In genomic region chr9:42534984-42535325, GRCh38 we compare ENCODE assay signal across 7 cellular contexts.
A peak's percentile ranks its signal among the peaks of the same experiment; 100 is the strongest.
DNase-seq lines count a peak whose midpoint lies in the region; ATAC-seq and TF ChIP-seq lines count a peak whose summit lies in the region.
"Not testable (repeated sequence)": the region's sequence is repeated elsewhere in the genome, so short reads cannot be mapped to it uniquely, and the experiment has no call there.

No MANE protein-coding gene starts in this region.

- POLR2A ChIA-PET in activated B cell treated with CpG ODN at 0.5 μM for 24 hours (lab: Charles Lee), result not testable (repeated sequence)

- H3K4me1 Mint-ChIP-seq in activated B cell treated with CpG ODN at 0.5 μM for 24 hours; activated naive CD8-positive, alpha-beta T cell treated with anti-CD3 and anti-CD28 coated beads, Interleukin-2, amount 50 U/mL, for 24 hours: not testable (repeated sequence)

- not testable (repeated sequence) for H3K36me3 ChIP-seq in right lobe of liver

- intact Hi-C loops in activated B cell treated with CpG ODN at 0.5 μM for 24 hours (cut with micrococcal nuclease); right lobe of liver (cut with DNase I): not testable (repeated sequence)

- WGBS in right lobe of liver (ENCODE audit: insufficient coverage, low coverage, low lambda C conversion rate, missing lambda C conversion rate), result 34% methylated on average over 5 of the region's 6 CpGs

- H3K9me3 ChIP-seq in right lobe of liver, result not testable (repeated sequence)

- TF ChIP-seq POLR2A in right lobe of liver (IDR thresholded peaks at IDR 0.05), result not testable (repeated sequence)

- H3K27me3 Mint-ChIP-seq in activated B cell treated with CpG ODN at 0.5 μM for 24 hours; activated naive CD8-positive, alpha-beta T cell treated with anti-CD3 and anti-CD28 coated beads, Interleukin-2, amount 50 U/mL, for 24 hours: not testable (repeated sequence)

- not testable (repeated sequence) for H3K36me3 Mint-ChIP-seq in activated B cell treated with CpG ODN at 0.5 μM for 24 hours (ENCODE audit: low read depth); activated naive CD8-positive, alpha-beta T cell treated with anti-CD3 and anti-CD28 coated beads, Interleukin-2, amount 50 U/mL, for 24 hours (ENCODE audit: low read depth)

- not testable (repeated sequence) for H3K9me3 Mint-ChIP-seq in activated B cell treated with CpG ODN at 0.5 μM for 24 hours; activated naive CD8-positive, alpha-beta T cell treated with anti-CD3 and anti-CD28 coated beads, Interleukin-2, amount 50 U/mL, for 24 hours

- H3K27ac Mint-ChIP-seq in activated B cell treated with CpG ODN at 0.5 μM for 24 hours; activated naive CD8-positive, alpha-beta T cell treated with anti-CD3 and anti-CD28 coated beads, Interleukin-2, amount 50 U/mL, for 24 hours: not testable (repeated sequence)

- CTCF ChIA-PET in activated B cell treated with CpG ODN at 0.5 μM for 24 hours (lab: Charles Lee), result interaction anchor here (0.6 kb wide), 1 partner anchor 223 kb away, joined by 3 read pairs; no protein-coding TSS in a partner anchor

- TF ChIP-seq CTCF in activated B cell treated with CpG ODN at 0.5 μM for 24 hours (IDR thresholded peaks at IDR 0.05); right lobe of liver (IDR thresholded peaks at IDR 0.05): not testable (repeated sequence)
- TF ChIP-seq CTCF in fibroblast of villous mesenchyme (IDR thresholded peaks at IDR 0.05; ENCODE audit: insufficient read depth, low read depth, low read length), result peak; percentile 3

- not testable (repeated sequence) for H3K4me3 ChIP-seq in fibroblast of villous mesenchyme (ENCODE audit: low read depth, low read length); right lobe of liver

- peak; percentile 29 for DNase-seq in LHCN-M2 (ENCODE audit: low read depth)
- DNase-seq in activated B cell treated with CpG ODN at 0.5 μM for 24 hours, result peak; percentile 57
- DNase-seq in activated naive CD8-positive, alpha-beta T cell treated with anti-CD3 and anti-CD28 coated beads, Interleukin-2, amount 50 U/mL, for 24 hours, result peak; percentile 1
- not testable (repeated sequence) for DNase-seq in fibroblast of villous mesenchyme (ENCODE audit: low read depth)
- peak in 2 of 3 donors; percentile 6 to 25 for DNase-seq in right lobe of liver
- DNase-seq in stimulated activated CD4-positive, alpha-beta T cell treated with anti-CD3 and anti-CD28 coated beads, Interleukin-1b, Interleukin-23, amount 100 ng/mL, for 48 hours, result peak; percentile 50

- ATAC-seq in GM18868 (IDR thresholded peaks at IDR 0.05; ENCODE audit: unreplicated experiment), result peak; percentile 72
- peak; percentile 90 for ATAC-seq in activated B cell treated with CpG ODN at 0.5 μM for 24 hours (ENCODE audit: low read depth)
- ATAC-seq in activated naive CD8-positive, alpha-beta T cell treated with anti-CD3 and anti-CD28 coated beads, Interleukin-2, amount 50 U/mL, for 24 hours; right lobe of liver: not testable (repeated sequence)

- H3K4me3 Mint-ChIP-seq in activated B cell treated with CpG ODN at 0.5 μM for 24 hours; activated naive CD8-positive, alpha-beta T cell treated with anti-CD3 and anti-CD28 coated beads, Interleukin-2, amount 50 U/mL, for 24 hours: not testable (repeated sequence)

- H3K27ac ChIP-seq in right lobe of liver, result not testable (repeated sequence)

- not testable (repeated sequence) for H3K4me1 ChIP-seq in right lobe of liver

- not testable (repeated sequence) for H3K27me3 ChIP-seq in right lobe of liver
